Comparison of ENCODE assay signal across 1 cellular context in the genomic region with DNA sequence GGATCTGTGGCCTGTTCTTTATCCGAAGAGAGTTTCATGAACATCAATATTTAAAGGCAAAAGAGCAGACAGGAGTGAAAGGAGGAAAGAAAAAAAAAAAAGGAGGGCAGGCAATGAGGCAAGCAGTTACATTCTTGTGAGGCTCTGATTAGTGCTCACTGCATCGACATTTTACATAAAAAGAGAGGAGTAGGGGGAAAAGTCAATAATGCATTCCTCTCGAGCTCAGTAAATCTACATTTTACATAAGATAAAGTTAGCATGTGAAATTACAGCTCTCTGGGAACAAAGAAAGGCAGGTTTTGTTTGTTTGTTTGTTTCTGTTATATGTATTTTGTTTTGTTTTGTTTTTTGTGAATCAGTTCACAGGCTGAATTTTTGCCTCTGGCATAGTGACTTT.
TF ChIP-seq lines count a peak whose summit lies in the region.

No MANE protein-coding gene starts in this region.

TF ChIP-seq in GM23338, 12 proteins besides CTCF, POLR2A, EP300 and RAD21 (continued from another document):
- TF ChIP-seq, protein P1, sequence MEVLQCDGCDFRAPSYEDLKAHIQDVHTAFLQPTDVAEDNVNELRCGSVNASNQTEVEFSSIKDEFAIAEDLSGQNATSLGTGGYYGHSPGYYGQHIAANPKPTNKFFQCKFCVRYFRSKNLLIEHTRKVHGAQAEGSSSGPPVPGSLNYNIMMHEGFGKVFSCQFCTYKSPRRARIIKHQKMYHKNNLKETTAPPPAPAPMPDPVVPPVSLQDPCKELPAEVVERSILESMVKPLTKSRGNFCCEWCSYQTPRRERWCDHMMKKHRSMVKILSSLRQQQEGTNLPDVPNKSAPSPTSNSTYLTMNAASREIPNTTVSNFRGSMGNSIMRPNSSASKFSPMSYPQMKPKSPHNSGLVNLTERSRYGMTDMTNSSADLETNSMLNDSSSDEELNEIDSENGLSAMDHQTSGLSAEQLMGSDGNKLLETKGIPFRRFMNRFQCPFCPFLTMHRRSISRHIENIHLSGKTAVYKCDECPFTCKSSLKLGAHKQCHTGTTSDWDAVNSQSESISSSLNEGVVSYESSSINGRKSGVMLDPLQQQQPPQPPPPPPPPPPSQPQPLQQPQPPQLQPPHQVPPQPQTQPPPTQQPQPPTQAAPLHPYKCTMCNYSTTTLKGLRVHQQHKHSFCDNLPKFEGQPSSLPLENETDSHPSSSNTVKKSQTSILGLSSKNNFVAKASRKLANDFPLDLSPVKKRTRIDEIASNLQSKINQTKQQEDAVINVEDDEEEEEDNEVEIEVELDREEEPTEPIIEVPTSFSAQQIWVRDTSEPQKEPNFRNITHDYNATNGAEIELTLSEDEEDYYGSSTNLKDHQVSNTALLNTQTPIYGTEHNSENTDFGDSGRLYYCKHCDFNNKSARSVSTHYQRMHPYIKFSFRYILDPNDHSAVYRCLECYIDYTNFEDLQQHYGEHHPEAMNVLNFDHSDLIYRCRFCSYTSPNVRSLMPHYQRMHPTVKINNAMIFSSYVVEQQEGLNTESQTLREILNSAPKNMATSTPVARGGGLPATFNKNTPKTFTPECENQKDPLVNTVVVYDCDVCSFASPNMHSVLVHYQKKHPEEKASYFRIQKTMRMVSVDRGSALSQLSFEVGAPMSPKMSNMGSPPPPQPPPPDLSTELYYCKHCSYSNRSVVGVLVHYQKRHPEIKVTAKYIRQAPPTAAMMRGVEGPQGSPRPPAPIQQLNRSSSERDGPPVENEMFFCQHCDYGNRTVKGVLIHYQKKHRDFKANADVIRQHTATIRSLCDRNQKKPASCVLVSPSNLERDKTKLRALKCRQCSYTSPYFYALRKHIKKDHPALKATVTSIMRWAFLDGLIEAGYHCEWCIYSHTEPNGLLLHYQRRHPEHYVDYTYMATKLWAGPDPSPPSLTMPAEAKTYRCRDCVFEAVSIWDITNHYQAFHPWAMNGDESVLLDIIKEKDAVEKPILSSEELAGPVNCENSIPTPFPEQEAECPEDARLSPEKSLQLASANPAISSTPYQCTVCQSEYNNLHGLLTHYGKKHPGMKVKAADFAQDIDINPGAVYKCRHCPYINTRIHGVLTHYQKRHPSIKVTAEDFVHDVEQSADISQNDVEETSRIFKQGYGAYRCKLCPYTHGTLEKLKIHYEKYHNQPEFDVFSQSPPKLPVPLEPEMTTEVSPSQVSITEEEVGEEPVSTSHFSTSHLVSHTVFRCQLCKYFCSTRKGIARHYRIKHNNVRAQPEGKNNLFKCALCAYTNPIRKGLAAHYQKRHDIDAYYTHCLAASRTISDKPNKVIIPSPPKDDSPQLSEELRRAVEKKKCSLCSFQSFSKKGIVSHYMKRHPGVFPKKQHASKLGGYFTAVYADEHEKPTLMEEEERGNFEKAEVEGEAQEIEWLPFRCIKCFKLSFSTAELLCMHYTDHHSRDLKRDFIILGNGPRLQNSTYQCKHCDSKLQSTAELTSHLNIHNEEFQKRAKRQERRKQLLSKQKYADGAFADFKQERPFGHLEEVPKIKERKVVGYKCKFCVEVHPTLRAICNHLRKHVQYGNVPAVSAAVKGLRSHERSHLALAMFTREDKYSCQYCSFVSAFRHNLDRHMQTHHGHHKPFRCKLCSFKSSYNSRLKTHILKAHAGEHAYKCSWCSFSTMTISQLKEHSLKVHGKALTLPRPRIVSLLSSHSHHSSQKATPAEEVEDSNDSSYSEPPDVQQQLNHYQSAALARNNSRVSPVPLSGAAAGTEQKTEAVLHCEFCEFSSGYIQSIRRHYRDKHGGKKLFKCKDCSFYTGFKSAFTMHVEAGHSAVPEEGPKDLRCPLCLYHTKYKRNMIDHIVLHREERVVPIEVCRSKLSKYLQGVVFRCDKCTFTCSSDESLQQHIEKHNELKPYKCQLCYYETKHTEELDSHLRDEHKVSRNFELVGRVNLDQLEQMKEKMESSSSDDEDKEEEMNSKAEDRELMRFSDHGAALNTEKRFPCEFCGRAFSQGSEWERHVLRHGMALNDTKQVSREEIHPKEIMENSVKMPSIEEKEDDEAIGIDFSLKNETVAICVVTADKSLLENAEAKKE (CRISPR knock-in tag; IDR thresholded peaks at IDR 0.05) = no peak
- TF ChIP-seq JUNB (IDR thresholded peaks at IDR 0.05; ENCODE audit: unreplicated experiment) (no peak), NANOG (IDR thresholded peaks at IDR 0.05; ENCODE audit: borderline replicate concordance) (no peak)
- TF ChIP-seq, protein P2, sequence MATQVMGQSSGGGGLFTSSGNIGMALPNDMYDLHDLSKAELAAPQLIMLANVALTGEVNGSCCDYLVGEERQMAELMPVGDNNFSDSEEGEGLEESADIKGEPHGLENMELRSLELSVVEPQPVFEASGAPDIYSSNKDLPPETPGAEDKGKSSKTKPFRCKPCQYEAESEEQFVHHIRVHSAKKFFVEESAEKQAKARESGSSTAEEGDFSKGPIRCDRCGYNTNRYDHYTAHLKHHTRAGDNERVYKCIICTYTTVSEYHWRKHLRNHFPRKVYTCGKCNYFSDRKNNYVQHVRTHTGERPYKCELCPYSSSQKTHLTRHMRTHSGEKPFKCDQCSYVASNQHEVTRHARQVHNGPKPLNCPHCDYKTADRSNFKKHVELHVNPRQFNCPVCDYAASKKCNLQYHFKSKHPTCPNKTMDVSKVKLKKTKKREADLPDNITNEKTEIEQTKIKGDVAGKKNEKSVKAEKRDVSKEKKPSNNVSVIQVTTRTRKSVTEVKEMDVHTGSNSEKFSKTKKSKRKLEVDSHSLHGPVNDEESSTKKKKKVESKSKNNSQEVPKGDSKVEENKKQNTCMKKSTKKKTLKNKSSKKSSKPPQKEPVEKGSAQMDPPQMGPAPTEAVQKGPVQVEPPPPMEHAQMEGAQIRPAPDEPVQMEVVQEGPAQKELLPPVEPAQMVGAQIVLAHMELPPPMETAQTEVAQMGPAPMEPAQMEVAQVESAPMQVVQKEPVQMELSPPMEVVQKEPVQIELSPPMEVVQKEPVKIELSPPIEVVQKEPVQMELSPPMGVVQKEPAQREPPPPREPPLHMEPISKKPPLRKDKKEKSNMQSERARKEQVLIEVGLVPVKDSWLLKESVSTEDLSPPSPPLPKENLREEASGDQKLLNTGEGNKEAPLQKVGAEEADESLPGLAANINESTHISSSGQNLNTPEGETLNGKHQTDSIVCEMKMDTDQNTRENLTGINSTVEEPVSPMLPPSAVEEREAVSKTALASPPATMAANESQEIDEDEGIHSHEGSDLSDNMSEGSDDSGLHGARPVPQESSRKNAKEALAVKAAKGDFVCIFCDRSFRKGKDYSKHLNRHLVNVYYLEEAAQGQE (IDR thresholded peaks at IDR 0.05; ENCODE audit: unreplicated experiment) = no peak
